Comparison of ENCODE assay signal across 16 cellular contexts in the genomic region with DNA sequence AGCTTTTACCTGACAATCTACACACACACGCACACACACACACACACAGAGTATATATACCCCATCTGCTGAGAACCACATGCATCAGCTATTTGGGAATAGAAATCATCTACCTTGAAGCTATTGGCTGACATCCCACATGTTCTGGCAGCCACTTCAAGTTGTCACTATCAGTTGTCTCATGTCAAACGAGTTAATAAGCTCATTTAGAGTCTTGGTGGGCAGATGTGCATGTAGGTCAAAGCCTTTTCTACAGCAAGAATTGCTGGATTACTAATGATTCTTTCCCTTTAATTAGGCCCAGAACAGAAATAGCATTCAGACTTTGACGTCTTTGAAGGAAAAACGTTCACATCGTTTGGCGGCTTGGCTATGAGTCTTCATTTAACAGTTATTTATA. TPM values are rescaled to one million over a fixed set of nuclear protein-coding genes. Genes with fewer than 3 reads are reported as not detected.
"Had no signal": no experiment of that assay in that cellular context is flagged by ENCODE, and none has a peak within 500 bp of the region (broad histone marks: within the 10 kb centered on the region; RNA-seq: fewer than 3 reads in every experiment).

No MANE protein-coding gene starts in this region.

- H3K4me3 ChIP-seq: esophagus squamous epithelium, lung had no signal

- H3K4me1 ChIP-seq: esophagus squamous epithelium had no signal

- H3K27me3 ChIP-seq: esophagus squamous epithelium had no signal

- DNase-seq: activated CD4-positive, alpha-beta memory T cell treated with anti-CD3 and anti-CD28 coated beads, Interleukin-2, amount 10 ng/mL, durations not matched to agents 7 days and 5 days; activated CD8-positive, alpha-beta memory T cell treated with anti-CD3 and anti-CD28 coated beads, Interleukin-2, amount 50 U/mL, for 4 hours; activated gamma-delta T cell treated with Interleukin-2 at 50 U/mL for 16 hours; activated naive CD8-positive, alpha-beta T cell treated with anti-CD3 and anti-CD28 coated beads, Interleukin-2, amount 10 ng/mL, durations not matched to agents 7 days and 5 days; activated T-cell treated with anti-CD3 and anti-CD28 coated beads, Interleukin-2, amount 50 U/mL, for 72 hours; anterior cingulate cortex; esophagus squamous epithelium; foreskin fibroblast; glutamatergic neuron; left cardiac atrium; naive thymus-derived CD4-positive, alpha-beta T cell; stimulated activated CD4-positive, alpha-beta T cell treated with anti-CD3 and anti-CD28 coated beads, Interleukin-12 subunit alpha, Interleukin-12 subunit beta, amount 100 ng/mL, for 4 hours; stimulated activated naive CD4-positive, alpha-beta T cell had no signal

- ATAC-seq: activated T-cell treated with anti-CD3 and anti-CD28 coated beads, Interleukin-2, amount 50 U/mL, for 72 hours; left cardiac atrium; naive thymus-derived CD4-positive, alpha-beta T cell had no signal

- H3K27ac ChIP-seq: esophagus squamous epithelium, VCaP had no signal

- H3K9me3 ChIP-seq: esophagus squamous epithelium had no signal

- H3K36me3 ChIP-seq: esophagus squamous epithelium had no signal

RNA-seq across cellular contexts. Expression of a gene that starts 36.8 kb away (rescaled TPM):
- total RNA-seq: activated CD4-positive, alpha-beta memory T cell treated with anti-CD3 and anti-CD28 coated beads, Interleukin-2, amount 10 ng/mL, durations not matched to agents 7 days and 5 days; activated naive CD8-positive, alpha-beta T cell treated with anti-CD3 and anti-CD28 coated beads, Interleukin-2, amount 10 ng/mL, durations not matched to agents 7 days and 5 days; bronchial epithelial cell had no signal
